ENCODE assay signal across 1 cellular context in genomic region chr19:11481777-11482383, GRCh38.
TF ChIP-seq lines count a peak whose summit lies in the region.

No MANE protein-coding gene starts in this region.

TF ChIP-seq in HepG2, 621 proteins besides CTCF, POLR2A, EP300 and RAD21 (continued from another document and continues in another):
- TF ChIP-seq ZNF232 (CRISPR knock-in tag; IDR thresholded peaks at IDR 0.05; ENCODE audit: borderline replicate concordance), result no peak
- no peak for TF ChIP-seq ZNF546 (CRISPR knock-in tag; conservative IDR thresholded peaks at IDR 0.05)
- TF ChIP-seq GPN1 (CRISPR knock-in tag; IDR thresholded peaks at IDR 0.05; ENCODE audit: borderline replicate concordance), result no peak
- no peak for TF ChIP-seq MED13 (CRISPR knock-in tag; IDR thresholded peaks at IDR 0.05)
- no peak for TF ChIP-seq ZNF235 (CRISPR knock-in tag; IDR thresholded peaks at IDR 0.05; ENCODE audit: borderline replicate concordance)
- no peak for TF ChIP-seq ZBTB7B (CRISPR knock-in tag; IDR thresholded peaks at IDR 0.05)
- TF ChIP-seq ZNF850 (CRISPR knock-in tag; conservative IDR thresholded peaks at IDR 0.05), result no peak
- no peak for TF ChIP-seq TAF15 (IDR thresholded peaks at IDR 0.05; ENCODE audit: low read depth, low read length, poor library complexity, severe bottlenecking)
- no peak for TF ChIP-seq TSC22D2 (CRISPR knock-in tag; IDR thresholded peaks at IDR 0.05; ENCODE audit: borderline replicate concordance)
- no peak for TF ChIP-seq ZNF83 (CRISPR knock-in tag; IDR thresholded peaks at IDR 0.05; ENCODE audit: borderline replicate concordance)
- 0 out of 2 replicates have a peak, but pooled peaks have one; percentile 17 for TF ChIP-seq ZNF329 (CRISPR knock-in tag; IDR thresholded peaks at IDR 0.05; ENCODE audit: low read depth)
- TF ChIP-seq PLSCR1 (CRISPR knock-in tag; IDR thresholded peaks at IDR 0.05; ENCODE audit: borderline replicate concordance), result no peak
- no peak for TF ChIP-seq ONECUT2 (CRISPR knock-in tag; IDR thresholded peaks at IDR 0.05)
- no peak for TF ChIP-seq ZNF354B (CRISPR knock-in tag; IDR thresholded peaks at IDR 0.05)
- TF ChIP-seq ZNF451 (CRISPR knock-in tag; IDR thresholded peaks at IDR 0.05), result no peak
- TF ChIP-seq SNAPC2 (CRISPR knock-in tag; IDR thresholded peaks at IDR 0.05), result no peak
- TF ChIP-seq SMAD9 (CRISPR knock-in tag; IDR thresholded peaks at IDR 0.05), result no peak
- no peak for TF ChIP-seq ZNF790 (CRISPR knock-in tag; IDR thresholded peaks at IDR 0.05; ENCODE audit: borderline replicate concordance)
- TF ChIP-seq ZNF263 (CRISPR knock-in tag; IDR thresholded peaks at IDR 0.05), result no peak
- no peak for TF ChIP-seq SNAI1 (CRISPR knock-in tag; IDR thresholded peaks at IDR 0.05; ENCODE audit: borderline replicate concordance)
- no peak for TF ChIP-seq PRDM10 (CRISPR knock-in tag; IDR thresholded peaks at IDR 0.05; ENCODE audit: low read depth)
- no peak for TF ChIP-seq IRX3 (CRISPR knock-in tag; IDR thresholded peaks at IDR 0.05; ENCODE audit: borderline replicate concordance, low read depth)
- no peak for TF ChIP-seq ZNF407 (CRISPR knock-in tag; IDR thresholded peaks at IDR 0.05; ENCODE audit: not compliant biosample characterization)
- no peak for TF ChIP-seq CBX1 (IDR thresholded peaks at IDR 0.05; ENCODE audit: low read depth)
- 0 out of 2 replicates have a peak, but pooled peaks have one; percentile 31 for TF ChIP-seq ZNF678 (CRISPR knock-in tag; IDR thresholded peaks at IDR 0.05)
- TF ChIP-seq ZBTB14 (CRISPR knock-in tag; IDR thresholded peaks at IDR 0.05), result no peak
- no peak for TF ChIP-seq ZNF703 (CRISPR knock-in tag; IDR thresholded peaks at IDR 0.05; ENCODE audit: borderline replicate concordance)
- no peak for TF ChIP-seq DNMT1 (CRISPR knock-in tag; IDR thresholded peaks at IDR 0.05)
- TF ChIP-seq CCAR2 (optimal IDR thresholded peaks at IDR 0.05; ENCODE audit: low read depth, low read length), result no peak
- TF ChIP-seq ZNF446 (CRISPR knock-in tag; IDR thresholded peaks at IDR 0.05), result no peak
- TF ChIP-seq ZNF564 (CRISPR knock-in tag; IDR thresholded peaks at IDR 0.05), result no peak
- no peak for TF ChIP-seq SRSF4 (IDR thresholded peaks at IDR 0.05; ENCODE audit: low read depth, low read length, poor library complexity, severe bottlenecking)
- TF ChIP-seq FOXA1 (IDR thresholded peaks at IDR 0.05), result no peak
- TF ChIP-seq FOXA1 (CRISPR knock-in tag; IDR thresholded peaks at IDR 0.05), result no peak
- no peak for TF ChIP-seq FOXK1 (CRISPR knock-in tag; IDR thresholded peaks at IDR 0.05; ENCODE audit: borderline replicate concordance, low read depth)
- no peak for TF ChIP-seq ZNF552 (CRISPR knock-in tag; IDR thresholded peaks at IDR 0.05; ENCODE audit: borderline replicate concordance)
- peak; percentile 46; the same call in 1 of the 2 replicates for TF ChIP-seq SALL1 (CRISPR knock-in tag; IDR thresholded peaks at IDR 0.05)
- 0 out of 2 replicates have a peak, but pooled peaks have one; percentile 48 for TF ChIP-seq FOXO4 (CRISPR knock-in tag; conservative IDR thresholded peaks at IDR 0.05)
- TF ChIP-seq ZBTB37 (CRISPR knock-in tag; IDR thresholded peaks at IDR 0.05), result no peak
- 0 out of 2 replicates have a peak, but pooled peaks have one; percentile 38 for TF ChIP-seq CHCHD3 (CRISPR knock-in tag; IDR thresholded peaks at IDR 0.05)
